Comparison of ENCODE assay signal across 14 cellular contexts in the genomic region with DNA sequence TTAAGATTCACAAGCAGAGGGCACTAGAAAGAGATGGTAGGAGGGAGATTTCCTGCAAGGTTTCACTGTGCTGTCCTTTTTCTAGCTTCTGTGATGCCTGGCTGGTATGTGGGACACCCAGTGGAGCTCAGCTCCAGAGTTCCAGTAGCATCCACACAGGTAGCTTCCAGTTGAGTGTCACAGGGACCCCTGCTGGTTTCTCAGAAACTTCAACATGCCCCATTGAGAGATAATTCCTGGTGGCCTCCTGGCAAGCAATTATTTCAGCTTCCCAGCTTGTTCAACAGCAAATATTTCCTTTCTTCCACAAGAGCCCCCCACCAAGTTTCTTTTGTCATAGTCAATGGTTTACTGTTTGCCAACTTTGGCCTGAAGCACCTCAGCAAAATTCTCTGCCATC.
A peak's percentile ranks its signal among the peaks of the same experiment; 100 is the strongest.
DNase-seq lines count a peak whose midpoint lies in the region; FAIRE-seq and TF ChIP-seq lines count a peak whose summit lies in the region.
"Had no signal": no experiment of that assay in that cellular context is flagged by ENCODE, and none has a peak within 500 bp of the region (broad histone marks: within the 10 kb centered on the region; RNA-seq: fewer than 3 reads in every experiment).

No MANE protein-coding gene starts in this region.

- H3K79me2 ChIP-seq in OCI-LY3 (ENCODE audit: low read length) = no peaks in the 10 kb centered on the region

- no peaks in the 10 kb centered on the region for H3K4me1 Mint-ChIP-seq in osteocyte (ENCODE audit: unreplicated experiment)
- no peaks in the 10 kb centered on the region for H3K4me1 Mint-ChIP-seq in activated naive CD8-positive, alpha-beta T cell treated with anti-CD3 and anti-CD28 coated beads for 36 hours
- H3K4me1 Mint-ChIP-seq: CD4-positive, alpha-beta memory T cell had no signal

- no peaks in the 10 kb centered on the region for H3K9me3 Mint-ChIP-seq in osteocyte (ENCODE audit: unreplicated experiment)
- H3K9me3 Mint-ChIP-seq in activated naive CD8-positive, alpha-beta T cell treated with anti-CD3 and anti-CD28 coated beads for 36 hours = peaks cover 2% of the 10 kb centered on the region

- H3K36me3 ChIP-seq in OCI-LY3 (replicated peaks; ENCODE audit: low read depth, low read length) (no peaks in the 10 kb centered on the region), small intestine (ENCODE audit: control insufficient read depth in 2 of 2, insufficient read depth in 2 of 2, low read length in 2 of 2) (no peaks in the 10 kb centered on the region)
- H3K36me3 ChIP-seq: SJSA1 had no signal

- no peak overlapping the region for H2AFZ ChIP-seq in OCI-LY3 (ENCODE audit: low read depth, low read length)

- H3K9ac ChIP-seq in OCI-LY3 (ENCODE audit: low read length) = no peak overlapping the region

- H3K9me3 ChIP-seq in OCI-LY3 (ENCODE audit: insufficient read depth, low read length) (no peaks in the 10 kb centered on the region), small intestine (ENCODE audit: control insufficient read depth, low read depth) (no peaks in the 10 kb centered on the region)
- H3K9me3 ChIP-seq: A549, SJSA1 had no signal

- DNase-seq in NCI-H748 (lab: John Stamatoyannopoulos, UW; ENCODE audit: unreplicated experiment) (peak; percentile 12), NCI-H748 treated with DMSO at 0.1 percent for 48 hours (lab: John Stamatoyannopoulos, UW) (no peak), globus pallidus (ENCODE audit: low spot score) (peak; percentile 9), small intestine (peak; percentile 52), osteocyte (ENCODE audit: extremely low spot score, unreplicated experiment) (no peak)
- no peak for DNase-seq in stimulated activated CD4-positive, alpha-beta T cell treated with anti-CD3 and anti-CD28 coated beads, Interleukin-4, amount 100 ng/mL, for 1 hour
- no peak for DNase-seq in activated naive CD8-positive, alpha-beta T cell treated with anti-CD3 and anti-CD28 coated beads for 36 hours
- DNase-seq: CD4-positive, alpha-beta memory T cell; effector CD8-positive, alpha-beta T cell; stimulated activated naive CD4-positive, alpha-beta T cell had no signal

- H4K20me1 ChIP-seq in OCI-LY3 (ENCODE audit: insufficient read depth, low read length) = no peaks in the 10 kb centered on the region

- H3K4me3 Mint-ChIP-seq in osteocyte (ENCODE audit: unreplicated experiment) = no peak overlapping the region
- no peak overlapping the region for H3K4me3 Mint-ChIP-seq in activated naive CD8-positive, alpha-beta T cell treated with anti-CD3 and anti-CD28 coated beads for 36 hours
- H3K4me3 Mint-ChIP-seq: brain; CD4-positive, alpha-beta memory T cell had no signal

- H3K27ac ChIP-seq in OCI-LY3 (ENCODE audit: low read length) (no peak overlapping the region), small intestine (ENCODE audit: low read depth in 1 of 2, low read length in 1 of 2) (no peak overlapping the region)
- H3K27ac ChIP-seq: A549, SJSA1 had no signal

- no peaks in the 10 kb centered on the region for H3K36me3 Mint-ChIP-seq in osteocyte (ENCODE audit: unreplicated experiment)
- H3K36me3 Mint-ChIP-seq in activated naive CD8-positive, alpha-beta T cell treated with anti-CD3 and anti-CD28 coated beads for 36 hours = no peaks in the 10 kb centered on the region
- H3K36me3 Mint-ChIP-seq: brain; CD4-positive, alpha-beta memory T cell had no signal

- H3K4me2 ChIP-seq in OCI-LY3 (ENCODE audit: low read length) = no peak overlapping the region
- H3K4me2 ChIP-seq: A549 had no signal

- H3K27me3 Mint-ChIP-seq in osteocyte (ENCODE audit: unreplicated experiment) = peaks cover 7% of the 10 kb centered on the region
- H3K27me3 Mint-ChIP-seq in activated naive CD8-positive, alpha-beta T cell treated with anti-CD3 and anti-CD28 coated beads for 36 hours = no peaks in the 10 kb centered on the region
- H3K27me3 Mint-ChIP-seq: brain; CD4-positive, alpha-beta memory T cell had no signal

- H3K27me3 ChIP-seq in OCI-LY3 (ENCODE audit: low read depth, low read length) = no peaks in the 10 kb centered on the region
- H3K27me3 ChIP-seq in small intestine (ENCODE audit: control insufficient read depth in 2 of 2, insufficient read depth in 2 of 2, low read length in 2 of 2) = no peaks in the 10 kb centered on the region
- H3K27me3 ChIP-seq: SJSA1 had no signal

- no peak for FAIRE-seq in small intestine (lab: Jason Lieb, UNC)
- FAIRE-seq: A549 had no signal

- no peaks in the 10 kb centered on the region for H3K4me1 ChIP-seq in OCI-LY3 (ENCODE audit: low read length)
- no peaks in the 10 kb centered on the region for H3K4me1 ChIP-seq in small intestine (ENCODE audit: control insufficient read depth in 2 of 2, insufficient read depth in 1 of 2, low read depth in 1 of 2, low read length in 1 of 2)
- H3K4me1 ChIP-seq: A549, SJSA1 had no signal

- H3K4me3 ChIP-seq in OCI-LY3 (ENCODE audit: low read length) (no peak overlapping the region), small intestine (ENCODE audit: low read depth in 1 of 2, low read length in 2 of 2) (no peak overlapping the region)
- H3K4me3 ChIP-seq: A549, SJSA1 had no signal

- TF ChIP-seq CTCF in OCI-LY3 (IDR thresholded peaks at IDR 0.05; ENCODE audit: low read depth, low read length) = peak; percentile 22; the same call in 1 of the 2 replicates
- no peak for TF ChIP-seq CTCF in osteocyte (IDR thresholded peaks at IDR 0.05)

- H3K27ac Mint-ChIP-seq in osteocyte (ENCODE audit: unreplicated experiment) = no peak overlapping the region
- H3K27ac Mint-ChIP-seq in activated naive CD8-positive, alpha-beta T cell treated with anti-CD3 and anti-CD28 coated beads for 36 hours = no peak overlapping the region
- H3K27ac Mint-ChIP-seq: brain; CD4-positive, alpha-beta memory T cell had no signal

Comparison
In these comparisons a context has a peak if more than half of its experiments do, and no peak if none do; other contexts are left out.
1. DNase-seq: peak in NCI-H748 (single experiment), globus pallidus (single experiment) and small intestine (single experiment); none in NCI-H748 treated with DMSO at 0.1 percent for 48 hours (single experiment), osteocyte (single experiment), stimulated activated CD4-positive, alpha-beta T cell treated with anti-CD3 and anti-CD28 coated beads, Interleukin-4, amount 100 ng/mL, for 1 hour (single experiment) and activated naive CD8-positive, alpha-beta T cell treated with anti-CD3 and anti-CD28 coated beads for 36 hours (single experiment).